ENCODE assay signal across 19 cellular contexts in genomic region chr9:134959126-134959970, GRCh38. TPM values are rescaled to one million over a fixed set of nuclear protein-coding genes. Genes with fewer than 3 reads are reported as not detected.
DNase-seq lines count a peak whose midpoint lies in the region; ATAC-seq and TF ChIP-seq lines count a peak whose summit lies in the region.
"Had no signal": no experiment of that assay in that cellular context is flagged by ENCODE, and none has a peak within 500 bp of the region (broad histone marks: within the 10 kb centered on the region; RNA-seq: fewer than 3 reads in every experiment).

No MANE protein-coding gene starts in this region.

- no peak for TF ChIP-seq EP300 in transverse colon (IDR thresholded peaks at IDR 0.05; ENCODE audit: low read depth)

- intact Hi-C loops in Right ventricle myocardium inferior (cut with DNase I), result no loop called here
- intact Hi-C loops in left cardiac atrium (cut with DNase I), result no loop called here
- intact Hi-C loops in tibial artery (cut with DNase I; ENCODE audit: low total_unique reads), result no loop called here
- intact Hi-C loops in transverse colon (cut with DNase I; ENCODE audit: low total_unique reads), result no loop called here

- in situ Hi-C loops in transverse colon (cut with MboI; ENCODE audit: low pct_ligation_motif_present in 1 of 4, low pct_unique_long_range_greater_than_20kb in 1 of 4, low sequenced_read_pairs in 3 of 4), result no loop called here

- H3K4me1 ChIP-seq in tibial artery (no peaks in the 10 kb centered on the region), transverse colon (no peaks in the 10 kb centered on the region)
- H3K4me1 ChIP-seq: A549, Caco-2 had no signal

- no peak for ATAC-seq in Right ventricle myocardium inferior
- ATAC-seq in left cardiac atrium, result no peak
- ATAC-seq: A549, GM23338, HCT116 had no signal

- no peaks in the 10 kb centered on the region for H3K27me3 ChIP-seq in WERI-Rb-1 (ENCODE audit: insufficient read depth, low read depth, severe bottlenecking)
- peaks cover 0 to 63% of the 10 kb centered on the region in 2 donors for H3K27me3 ChIP-seq in tibial artery
- H3K27me3 ChIP-seq in transverse colon, result peaks cover 11% of the 10 kb centered on the region

- TF ChIP-seq POLR2A in transverse colon (IDR thresholded peaks at IDR 0.05), result no peak

- 89% methylated on average over 11 of the region's 14 CpGs; no CpG with 5 or more reads in 1 of the 2 donors for WGBS in transverse colon (ENCODE audit: low coverage in 1 of 2), 2 donors

- no peak overlapping the region for H3K27ac ChIP-seq in WERI-Rb-1
- H3K27ac ChIP-seq in tibial artery, result no peak overlapping the region
- H3K27ac ChIP-seq in transverse colon, result no peak overlapping the region
- H3K27ac ChIP-seq: A549 had no signal

- no peak for TF ChIP-seq CTCF in WERI-Rb-1 (IDR thresholded peaks at IDR 0.05; ENCODE audit: low read depth, low read length)
- no peak for TF ChIP-seq CTCF in tibial artery (IDR thresholded peaks at IDR 0.05)
- no peak for TF ChIP-seq CTCF in transverse colon (IDR thresholded peaks at IDR 0.05)

- DNase-seq in Right ventricle myocardium inferior (ENCODE audit: missing footprints) (peak; percentile 13), left cardiac atrium (no peak), WERI-Rb-1 (peak; percentile 2), mesenteric fat pad (ENCODE audit: low spot score) (peak; percentile 76), tibial artery (peak; percentile 6 to 45), dermis blood vessel endothelial cell (no peak), transverse colon (no peak)
- DNase-seq in effector CD4-positive, alpha-beta T cell, result no peak
- DNase-seq: IMR-90, NCI-H1417 treated with DMSO at 0.1 percent for 48 hours, NCI-H187 treated with DMSO at 0.1 percent for 48 hours, NCI-H226, NCI-H82, OCI-M1 had no signal

- no peak overlapping the region for H3K4me3 ChIP-seq in WERI-Rb-1 (ENCODE audit: low read depth, low read length)
- no peak overlapping the region for H3K4me3 ChIP-seq in tibial artery
- H3K4me3 ChIP-seq in transverse colon, result no peak overlapping the region
- H3K4me3 ChIP-seq: A549, GM23338 had no signal

- H3K36me3 ChIP-seq in WERI-Rb-1 (no peaks in the 10 kb centered on the region), tibial artery (no peaks in the 10 kb centered on the region), transverse colon (no peaks in the 10 kb centered on the region)

- H3K9me3 ChIP-seq in WERI-Rb-1 (ENCODE audit: severe bottlenecking) (peaks cover 4% of the 10 kb centered on the region), tibial artery (no peaks in the 10 kb centered on the region), transverse colon (no peaks in the 10 kb centered on the region)
- H3K9me3 ChIP-seq: A549, Caco-2 had no signal

RNA-seq across cellular contexts. Expression of gene FCN1, which starts 41.6 kb away (rescaled TPM):
- total RNA-seq in Right ventricle myocardium inferior (5.7 TPM), left cardiac atrium (10 to 100 TPM in 1 of 2 donors, 1 to 10 TPM in 1; 5.7 to 12.0 TPM), mesenteric fat pad (27.9 TPM), dermis blood vessel endothelial cell (not detected in 2 replicates), transverse colon (10 to 100 TPM in 1 of 4 donors, under 1 TPM in 1, not detected in 2; 0.41 to 13.8 TPM)
- total RNA-seq: Caco-2, GM23338, IMR-90, M059J had no signal

Comparison
In these comparisons a context has a peak if more than half of its experiments do, and no peak if none do; other contexts are left out.
1. DNase-seq: peak in Right ventricle myocardium inferior (single experiment), WERI-Rb-1 (single experiment), mesenteric fat pad (single experiment) and tibial artery (2 of 2); none in left cardiac atrium (single experiment), dermis blood vessel endothelial cell (single experiment), transverse colon (single experiment) and effector CD4-positive, alpha-beta T cell (single experiment).